8 cellular contexts compared by ENCODE assay signal in genomic region chr2:238425979-238426567, GRCh38. TPM values are rescaled to one million over a fixed set of nuclear protein-coding genes. Genes with fewer than 3 reads are reported as not detected.
A peak's percentile ranks its signal among the peaks of the same experiment; 100 is the strongest.
DNase-seq lines count a peak whose midpoint lies in the region; ATAC-seq and TF ChIP-seq lines count a peak whose summit lies in the region.

No MANE protein-coding gene starts in this region.

- H3K27ac Mint-ChIP-seq in activated CD8-positive, alpha-beta memory T cell treated with anti-CD3 and anti-CD28 coated beads, Interleukin-2, amount 10 ng/mL, durations not matched to agents 7 days and 5 days, result peak overlapping the region; percentile 92
- peak overlapping the region; percentile 80 for H3K27ac Mint-ChIP-seq in activated T-helper 17 cell treated with anti-CD3 and anti-CD28 coated beads, Interleukin-2, amount 50 U/mL, for 72 hours

- H3K4me3 Mint-ChIP-seq in activated CD8-positive, alpha-beta memory T cell treated with anti-CD3 and anti-CD28 coated beads, Interleukin-2, amount 10 ng/mL, durations not matched to agents 7 days and 5 days, result peak overlapping the region; percentile 93
- H3K4me3 Mint-ChIP-seq in activated T-helper 17 cell treated with anti-CD3 and anti-CD28 coated beads, Interleukin-2, amount 50 U/mL, for 72 hours, result peak overlapping the region; percentile 90

- peak overlapping the region; percentile 49 for H3K9ac ChIP-seq in rectal smooth muscle tissue (ENCODE audit: low read length)

- no peaks in the 10 kb centered on the region for H3K27me3 Mint-ChIP-seq in activated CD8-positive, alpha-beta memory T cell treated with anti-CD3 and anti-CD28 coated beads, Interleukin-2, amount 10 ng/mL, durations not matched to agents 7 days and 5 days
- no peaks in the 10 kb centered on the region for H3K27me3 Mint-ChIP-seq in activated T-helper 17 cell treated with anti-CD3 and anti-CD28 coated beads, Interleukin-2, amount 50 U/mL, for 72 hours

- intact Hi-C loops in left ventricle myocardium inferior (cut with micrococcal nuclease), result no loop called here

- POLR2A ChIA-PET in HEK293T (lab: Yijun Ruan, JAX), result no interaction called here

- DNase-seq in activated CD8-positive, alpha-beta memory T cell treated with anti-CD3 and anti-CD28 coated beads, Interleukin-2, amount 10 ng/mL, durations not matched to agents 7 days and 5 days, result no peak
- DNase-seq in activated CD8-positive, alpha-beta memory T cell treated with anti-CD3 and anti-CD28 coated beads for 24 hours, result no peak
- peak; percentile 37 for DNase-seq in HEK293T (ENCODE audit: extremely low spot score)
- peak; percentile 36 for DNase-seq in NCI-H1694 (lab: John Stamatoyannopoulos, UW)
- no peak for DNase-seq in left ventricle myocardium inferior
- DNase-seq in KG1 (lab: John Stamatoyannopoulos, UW), result no peak

- H3K4me1 ChIP-seq in left ventricle myocardium inferior, result peaks cover 54% of the 10 kb centered on the region
- H3K4me1 ChIP-seq in rectal smooth muscle tissue (ENCODE audit: control insufficient read depth, insufficient read depth, low read length), result peaks cover 6% of the 10 kb centered on the region

- H3K4me3 ChIP-seq in left ventricle myocardium inferior (peak overlapping the region; percentile 92), rectal smooth muscle tissue (ENCODE audit: low read length) (peak overlapping the region; percentile 71)

- H3K36me3 ChIP-seq in left ventricle myocardium inferior (peaks cover 8% of the 10 kb centered on the region), rectal smooth muscle tissue (ENCODE audit: control insufficient read depth, insufficient read depth, low read length) (no peaks in the 10 kb centered on the region)

- TF ChIP-seq CTCF in left ventricle myocardium inferior (IDR thresholded peaks at IDR 0.05; ENCODE audit: borderline replicate concordance), result no peak

- peaks cover 13% of the 10 kb centered on the region for H3K9me3 ChIP-seq in left ventricle myocardium inferior (replicated peaks)

- H3K36me3 Mint-ChIP-seq in activated CD8-positive, alpha-beta memory T cell treated with anti-CD3 and anti-CD28 coated beads, Interleukin-2, amount 10 ng/mL, durations not matched to agents 7 days and 5 days, result peaks cover 16% of the 10 kb centered on the region
- H3K36me3 Mint-ChIP-seq in activated T-helper 17 cell treated with anti-CD3 and anti-CD28 coated beads, Interleukin-2, amount 50 U/mL, for 72 hours (ENCODE audit: low read depth), result peaks cover 22% of the 10 kb centered on the region

- H3K27me3 ChIP-seq in left ventricle myocardium inferior (ENCODE audit: low read depth) (peaks cover 49% of the 10 kb centered on the region), rectal smooth muscle tissue (ENCODE audit: control insufficient read depth, insufficient read depth, low read length) (no peaks in the 10 kb centered on the region)

- CTCF ChIA-PET in activated CD8-positive, alpha-beta memory T cell treated with anti-CD3 and anti-CD28 coated beads, Interleukin-2, amount 10 ng/mL, durations not matched to agents 7 days and 5 days (lab: Charles Lee), result no interaction called here
- CTCF ChIA-PET in HEK293T (lab: Yijun Ruan, JAX), result no interaction called here

- H3K27ac ChIP-seq in left ventricle myocardium inferior (replicated peaks) (peak overlapping the region; percentile 92), rectal smooth muscle tissue (ENCODE audit: low read depth, low read length) (peak overlapping the region; percentile 90)

- H3K9me3 Mint-ChIP-seq in activated CD8-positive, alpha-beta memory T cell treated with anti-CD3 and anti-CD28 coated beads, Interleukin-2, amount 10 ng/mL, durations not matched to agents 7 days and 5 days (ENCODE audit: low read depth), result no peaks in the 10 kb centered on the region
- no peaks in the 10 kb centered on the region for H3K9me3 Mint-ChIP-seq in activated T-helper 17 cell treated with anti-CD3 and anti-CD28 coated beads, Interleukin-2, amount 50 U/mL, for 72 hours

- H3K4me1 Mint-ChIP-seq in activated CD8-positive, alpha-beta memory T cell treated with anti-CD3 and anti-CD28 coated beads, Interleukin-2, amount 10 ng/mL, durations not matched to agents 7 days and 5 days, result peaks cover 40% of the 10 kb centered on the region
- peaks cover 18% of the 10 kb centered on the region for H3K4me1 Mint-ChIP-seq in activated T-helper 17 cell treated with anti-CD3 and anti-CD28 coated beads, Interleukin-2, amount 50 U/mL, for 72 hours

- peak; percentile 13 for ATAC-seq in activated CD8-positive, alpha-beta memory T cell treated with anti-CD3 and anti-CD28 coated beads, Interleukin-2, amount 10 ng/mL, durations not matched to agents 7 days and 5 days
- peak; percentile 8 for ATAC-seq in activated T-helper 17 cell treated with anti-CD3 and anti-CD28 coated beads, Interleukin-2, amount 50 U/mL, for 72 hours (replicated peaks)

TF ChIP-seq in HEK293T, 16 proteins besides CTCF, POLR2A, EP300 and RAD21:
- TF ChIP-seq FOXM1 (IDR thresholded peaks at IDR 0.05; ENCODE audit: borderline replicate concordance), result no peak
- 0 out of 2 replicates have a peak, but pooled peaks have one; percentile 45 for TF ChIP-seq L3MBTL2 (conservative IDR thresholded peaks at IDR 0.05)
- TF ChIP-seq FOXA1 (IDR thresholded peaks at IDR 0.05), result no peak
- peak; percentile 33; the same call in 1 of the 2 replicates for TF ChIP-seq PKNOX1 (IDR thresholded peaks at IDR 0.05)

RNA-seq across cellular contexts. Expression of gene ASB1, which starts 0.7 kb away (rescaled TPM):
- 10 to 100 TPM; 34.5 to 35.6 TPM for total RNA-seq in activated CD8-positive, alpha-beta memory T cell treated with anti-CD3 and anti-CD28 coated beads, Interleukin-2, amount 10 ng/mL, durations not matched to agents 7 days and 5 days
- 10 to 100 TPM; 34.0 to 35.3 TPM for total RNA-seq in activated T-helper 17 cell treated with anti-CD3 and anti-CD28 coated beads, Interleukin-2, amount 50 U/mL, for 72 hours
- total RNA-seq in left ventricle myocardium inferior, result 52.6 TPM

Comparison
In these comparisons a context has a peak if more than half of its experiments do, and no peak if none do; other contexts are left out.
1. DNase-seq: peak in HEK293T (single experiment) and NCI-H1694 (single experiment); none in activated CD8-positive, alpha-beta memory T cell treated with anti-CD3 and anti-CD28 coated beads, Interleukin-2, amount 10 ng/mL, durations not matched to agents 7 days and 5 days (single experiment), activated CD8-positive, alpha-beta memory T cell treated with anti-CD3 and anti-CD28 coated beads for 24 hours (single experiment), left ventricle myocardium inferior (single experiment) and KG1 (single experiment).